ENCODE assay signal across 13 cellular contexts in the genomic region with DNA sequence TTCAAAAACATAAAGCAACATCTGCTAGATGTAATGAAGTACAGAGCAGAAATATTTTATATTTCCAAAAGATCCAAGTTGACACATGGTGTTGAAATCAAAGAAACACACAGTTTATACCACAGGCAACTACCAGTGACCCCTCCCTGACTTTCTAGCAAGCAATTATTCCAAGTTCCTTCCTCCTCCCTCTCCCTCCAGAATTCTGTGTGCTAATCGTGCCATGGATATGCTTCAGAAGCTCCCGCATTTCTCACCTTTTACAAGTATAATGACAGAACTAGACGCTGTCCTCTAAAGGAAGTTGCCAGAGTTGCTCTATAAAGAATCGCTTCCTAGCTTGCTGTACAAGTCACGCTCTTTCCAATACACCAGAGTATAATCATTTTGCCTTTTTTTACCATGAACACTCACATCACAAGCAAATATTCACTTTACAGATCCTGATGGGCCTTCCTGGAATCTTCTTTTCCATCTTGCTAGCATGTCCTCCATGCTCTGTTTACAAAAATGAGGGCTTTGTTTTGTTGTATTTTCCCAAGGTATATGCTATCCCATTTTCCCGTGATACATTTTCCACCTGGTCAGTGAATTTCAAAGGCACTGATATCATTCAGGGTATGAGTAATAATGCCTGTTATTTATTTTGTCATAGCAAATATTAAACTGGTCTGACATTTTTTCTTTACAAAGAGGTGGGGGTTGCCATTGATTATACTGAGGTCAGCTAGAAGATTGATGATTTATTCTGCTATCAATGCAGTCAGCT.
A peak's percentile ranks its signal among the peaks of the same experiment; 100 is the strongest.
DNase-seq lines count a peak whose midpoint lies in the region; ATAC-seq and TF ChIP-seq lines count a peak whose summit lies in the region.
"Had no signal": no experiment of that assay in that cellular context is flagged by ENCODE, and none has a peak within 500 bp of the region (broad histone marks: within the 10 kb centered on the region; RNA-seq: fewer than 3 reads in every experiment).

No MANE protein-coding gene starts in this region.

- BruUV-seq in Calu3 (replicated peaks; lab: Mats Ljungman, UMichigan) = TSS peak; percentile 28

- H3K4me1 Mint-ChIP-seq in Calu3 (ENCODE audit: low read depth, unreplicated experiment) (peaks cover 72% of the 10 kb centered on the region), osteocyte (ENCODE audit: unreplicated experiment) (peaks cover 56% of the 10 kb centered on the region)

- H3K9me3 Mint-ChIP-seq in Calu3 (ENCODE audit: low read depth, unreplicated experiment) = no peaks in the 10 kb centered on the region
- no peaks in the 10 kb centered on the region for H3K9me3 Mint-ChIP-seq in osteocyte (ENCODE audit: unreplicated experiment)
- H3K9me3 Mint-ChIP-seq: activated naive CD4-positive, alpha-beta T cell treated with anti-CD3 and anti-CD28 coated beads, Interleukin-2, amount 50 U/mL, for 72 hours; stimulated activated effector memory CD8-positive, alpha-beta T cell treated with anti-CD3 and anti-CD28 coated beads, Interleukin-12 subunit alpha, Interleukin-12 subunit beta, amount 100 ng/mL, for 72 hours had no signal

- peak overlapping the region; percentile 45 for H3K9ac ChIP-seq in adipocyte (ENCODE audit: low read length)

- no peaks in the 10 kb centered on the region for H3K27me3 ChIP-seq in adipocyte (replicated peaks; ENCODE audit: control insufficient read depth, insufficient read depth, low read length)

- CTCF ChIA-PET in Calu3 (lab: Charles Lee) = interaction anchor here (1.1 to 1.7 kb wide), 4 partner anchors 19 to 38 kb away, joined by 4 to 5 read pairs (median 4); no protein-coding TSS in a partner anchor

- peak overlapping the region; percentile 62 for H3K4me3 ChIP-seq in adipocyte (ENCODE audit: low read length)
- H3K4me3 ChIP-seq in fibroblast of villous mesenchyme (ENCODE audit: low read depth, low read length) = no peak overlapping the region

- peak overlapping the region; percentile 44 for H3K4me3 Mint-ChIP-seq in Calu3 (ENCODE audit: low read depth, unreplicated experiment)
- peak overlapping the region; percentile 1 for H3K4me3 Mint-ChIP-seq in osteocyte (ENCODE audit: unreplicated experiment)
- H3K4me3 Mint-ChIP-seq: stimulated activated effector memory CD8-positive, alpha-beta T cell treated with anti-CD3 and anti-CD28 coated beads, Interleukin-12 subunit alpha, Interleukin-12 subunit beta, amount 100 ng/mL, for 72 hours had no signal

- in situ Hi-C loops in KBM-7 (cut with MboI; ENCODE audit: low pct_unique_long_range_greater_than_20kb, low sequenced_read_pairs) = no loop called here

- H3K36me3 ChIP-seq in adipocyte (ENCODE audit: control insufficient read depth, insufficient read depth, low read length, severe bottlenecking) = no peaks in the 10 kb centered on the region

- DNase-seq in Calu3 (no peak), adipocyte (ENCODE audit: low read depth) (peak; percentile 79), fibroblast of villous mesenchyme (ENCODE audit: low read depth) (peak; percentile 50), osteocyte (ENCODE audit: extremely low spot score, unreplicated experiment) (no peak), GOT3 (lab: John Stamatoyannopoulos, UW) (no peak), KBM-7 (no peak)
- DNase-seq: activated CD4-positive, alpha-beta T cell treated with anti-CD3 and anti-CD28 coated beads for 48 hours; NCI-H2029; stimulated activated CD4-positive, alpha-beta T cell treated with anti-CD3 and anti-CD28 coated beads, Interleukin-12 subunit alpha, Interleukin-12 subunit beta, amount 100 ng/mL, for 4 hours had no signal

- H3K27ac Mint-ChIP-seq in Calu3 (ENCODE audit: unreplicated experiment) = peak overlapping the region; percentile 91
- H3K27ac Mint-ChIP-seq in osteocyte (ENCODE audit: unreplicated experiment) = peak overlapping the region; percentile 88
- H3K27ac Mint-ChIP-seq: activated naive CD4-positive, alpha-beta T cell treated with anti-CD3 and anti-CD28 coated beads, Interleukin-2, amount 50 U/mL, for 72 hours; stimulated activated effector memory CD8-positive, alpha-beta T cell treated with anti-CD3 and anti-CD28 coated beads, Interleukin-12 subunit alpha, Interleukin-12 subunit beta, amount 100 ng/mL, for 72 hours had no signal

- intact Hi-C loops in Calu3 (cut with micrococcal nuclease; ENCODE audit: unreplicated experiment) = loop anchor here (2.0 kb wide), 1 partner anchor 27 kb away; no protein-coding TSS in a partner anchor

- no peaks in the 10 kb centered on the region for H3K9me3 ChIP-seq in adipocyte (ENCODE audit: control insufficient read depth, low read length)

- TF ChIP-seq CTCF in Calu3 (IDR thresholded peaks at IDR 0.05; ENCODE audit: unreplicated experiment) (no peak), fibroblast of villous mesenchyme (IDR thresholded peaks at IDR 0.05; ENCODE audit: insufficient read depth, low read depth, low read length) (no peak), osteocyte (IDR thresholded peaks at IDR 0.05) (no peak)

- H3K4me1 ChIP-seq in adipocyte (ENCODE audit: control insufficient read depth, insufficient read depth, low read length) = peaks cover 52% of the 10 kb centered on the region

- H3K27me3 Mint-ChIP-seq in Calu3 (ENCODE audit: unreplicated experiment) (no peaks in the 10 kb centered on the region), osteocyte (ENCODE audit: unreplicated experiment) (no peaks in the 10 kb centered on the region)

- no peak for ATAC-seq in GM19035 (IDR thresholded peaks at IDR 0.05; ENCODE audit: unreplicated experiment)
- no peak for ATAC-seq in GM19395 (IDR thresholded peaks at IDR 0.05; ENCODE audit: unreplicated experiment)
- ATAC-seq: activated naive CD4-positive, alpha-beta T cell treated with anti-CD3 and anti-CD28 coated beads, Interleukin-2, amount 50 U/mL, for 72 hours; stimulated activated effector memory CD8-positive, alpha-beta T cell treated with anti-CD3 and anti-CD28 coated beads, Interleukin-12 subunit alpha, Interleukin-12 subunit beta, amount 100 ng/mL, for 72 hours had no signal

- H3K36me3 Mint-ChIP-seq in Calu3 (ENCODE audit: insufficient read depth, unreplicated experiment) (peaks cover 43% of the 10 kb centered on the region), osteocyte (ENCODE audit: unreplicated experiment) (peaks cover under 1% of the 10 kb centered on the region)
- H3K36me3 Mint-ChIP-seq: activated naive CD4-positive, alpha-beta T cell treated with anti-CD3 and anti-CD28 coated beads, Interleukin-2, amount 50 U/mL, for 72 hours; stimulated activated effector memory CD8-positive, alpha-beta T cell treated with anti-CD3 and anti-CD28 coated beads, Interleukin-12 subunit alpha, Interleukin-12 subunit beta, amount 100 ng/mL, for 72 hours had no signal

Comparison
In these comparisons a context has a peak if more than half of its experiments do, and no peak if none do; other contexts are left out.
1. DNase-seq: peak in adipocyte (single experiment) and fibroblast of villous mesenchyme (single experiment); none in Calu3 (single experiment), osteocyte (single experiment), GOT3 (single experiment) and KBM-7 (single experiment).